ENCODE assay signal across 9 cellular contexts in the genomic region with DNA sequence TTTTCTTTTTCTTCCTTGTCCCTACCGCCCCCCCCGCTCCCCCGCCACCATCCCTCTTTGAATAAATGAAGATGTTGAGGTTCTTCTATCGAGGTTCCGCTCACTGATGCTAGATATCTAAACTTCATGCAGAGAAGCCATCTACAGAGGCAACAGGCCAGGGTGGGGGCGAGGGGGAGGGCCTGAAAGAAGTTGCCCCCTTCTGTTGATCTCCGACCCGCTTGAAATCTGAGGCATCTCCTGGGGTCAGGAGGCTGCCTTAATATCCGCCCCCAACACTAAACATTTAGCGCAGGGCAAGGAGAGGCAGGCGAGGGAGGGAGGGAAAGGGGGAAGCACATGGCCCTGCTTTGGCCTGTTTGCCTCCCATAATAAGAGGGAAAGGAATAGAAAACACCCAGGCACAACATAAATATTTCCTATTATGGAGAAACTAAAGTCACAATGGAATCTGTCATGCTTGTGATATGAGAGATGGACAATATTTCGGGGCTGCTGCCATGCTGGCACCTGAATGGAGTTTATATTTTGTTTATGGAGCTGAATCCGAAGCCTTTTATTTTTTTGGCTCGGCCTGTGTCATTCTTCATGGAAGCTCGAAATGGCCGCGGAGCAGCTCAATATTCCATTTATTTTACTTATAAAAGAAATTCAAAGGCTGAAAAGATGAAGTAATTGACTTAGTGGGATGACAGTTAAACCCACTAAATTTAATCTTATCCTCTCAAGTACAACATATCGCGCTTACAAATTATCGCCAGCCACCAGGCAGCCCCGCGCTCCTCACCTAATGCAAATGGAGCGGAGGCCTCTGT.
DNase-seq lines count a peak whose midpoint lies in the region; TF ChIP-seq lines count a peak whose summit lies in the region.
"Had no signal": no experiment of that assay in that cellular context is flagged by ENCODE, and none has a peak within 500 bp of the region (broad histone marks: within the 10 kb centered on the region; RNA-seq: fewer than 3 reads in every experiment).

No MANE protein-coding gene starts in this region.

- H3K36me3 ChIP-seq in adipocyte (ENCODE audit: control insufficient read depth, insufficient read depth, low read length, severe bottlenecking) (no peaks in the 10 kb centered on the region), kidney epithelial cell (ENCODE audit: control insufficient read depth, insufficient read depth, low read length) (no peaks in the 10 kb centered on the region), stomach smooth muscle (ENCODE audit: control insufficient read depth in 2 of 2, insufficient read depth in 2 of 2, low read length in 2 of 2) (no peaks in the 10 kb centered on the region)

- no peak overlapping the region for H3K27ac ChIP-seq in stomach smooth muscle (ENCODE audit: low read length)
- H3K27ac ChIP-seq: A549 had no signal

- no peaks in the 10 kb centered on the region for H3K9me3 ChIP-seq in adipocyte (ENCODE audit: control insufficient read depth, low read length)
- H3K9me3 ChIP-seq in stomach smooth muscle (ENCODE audit: control insufficient read depth in 2 of 2, low read length in 2 of 2), result peaks cover 0 to 5% of the 10 kb centered on the region in 2 donors
- H3K9me3 ChIP-seq: A549 had no signal

- H3K9ac ChIP-seq in adipocyte (ENCODE audit: low read length) (peak overlapping the region; percentile 91), stomach smooth muscle (ENCODE audit: low read length in 2 of 2) (peak overlapping the region in 1 of 2 donors; percentile 39)

- DNase-seq in NCI-H748 (lab: John Stamatoyannopoulos, UW; ENCODE audit: unreplicated experiment), result peak; percentile 26
- no peak for DNase-seq in NCI-H748 treated with DMSO at 0.1 percent for 48 hours (lab: John Stamatoyannopoulos, UW)
- DNase-seq in adipocyte (ENCODE audit: low read depth), result no peak
- DNase-seq in kidney epithelial cell (ENCODE audit: low read depth), result no peak
- no peak for DNase-seq in HPDE6-E6E7 (ENCODE audit: extremely low spot score)
- DNase-seq in cortex of kidney (lab: John Stamatoyannopoulos, UW), result no peak
- no peak for DNase-seq in kidney tubule cell (ENCODE audit: low spot score)

- H3K4me1 ChIP-seq in adipocyte (ENCODE audit: control insufficient read depth, insufficient read depth, low read length) (peaks cover 7% of the 10 kb centered on the region), stomach smooth muscle (ENCODE audit: control insufficient read depth, insufficient read depth, low read length) (no peaks in the 10 kb centered on the region)
- H3K4me1 ChIP-seq: A549 had no signal

- H3K27me3 ChIP-seq in adipocyte (replicated peaks; ENCODE audit: control insufficient read depth, insufficient read depth, low read length) (no peaks in the 10 kb centered on the region), kidney epithelial cell (ENCODE audit: control insufficient read depth, insufficient read depth, low read length) (no peaks in the 10 kb centered on the region), stomach smooth muscle (ENCODE audit: control insufficient read depth in 1 of 2, insufficient read depth in 2 of 2, low read length in 2 of 2) (peaks cover 11 to 25% of the 10 kb centered on the region in 2 donors)

- TF ChIP-seq CTCF in kidney epithelial cell (IDR thresholded peaks at IDR 0.05; ENCODE audit: insufficient read depth, low read length, poor library complexity, severe bottlenecking), result no peak

- peak overlapping the region; percentile 84 for H3K4me3 ChIP-seq in adipocyte (ENCODE audit: low read length)
- peak overlapping the region; percentile 57 for H3K4me3 ChIP-seq in kidney epithelial cell (ENCODE audit: low read depth, low read length)
- H3K4me3 ChIP-seq in stomach smooth muscle (ENCODE audit: low read length in 2 of 2), result peak overlapping the region; percentile 71 to 72
- H3K4me3 ChIP-seq: A549 had no signal
